ENCODE assay signal across 12 cellular contexts in the genomic region with DNA sequence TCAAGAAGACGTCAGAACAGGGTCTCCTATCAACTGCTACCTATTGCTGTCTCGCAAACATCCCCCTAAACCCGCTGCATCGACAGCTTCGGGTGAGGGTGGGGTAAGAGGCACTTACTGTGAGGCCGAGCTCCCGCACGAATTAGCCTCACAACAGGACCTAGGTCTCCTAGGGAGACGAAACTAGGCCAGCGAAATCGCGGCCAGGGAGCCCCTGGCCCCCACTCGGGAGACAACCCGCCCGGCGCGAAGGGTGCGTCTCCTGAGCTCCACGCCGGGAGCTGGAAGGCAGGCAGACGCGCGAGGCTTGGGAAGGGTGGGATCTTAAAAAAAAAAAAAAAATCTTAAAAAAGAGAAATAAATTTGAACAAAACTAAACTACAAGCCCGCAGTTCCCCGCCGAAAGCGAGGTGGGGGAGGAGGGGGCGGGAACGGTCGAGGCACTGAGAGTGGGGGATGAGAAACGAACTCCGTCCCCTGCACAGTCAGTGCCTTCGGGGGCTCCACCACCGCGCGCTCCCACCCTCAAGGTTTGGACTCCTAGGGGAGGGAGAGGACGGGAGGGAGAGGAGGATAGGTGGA. TPM values are rescaled to one million over a fixed set of nuclear protein-coding genes. Genes with fewer than 3 reads are reported as not detected.
DNase-seq lines count a peak whose midpoint lies in the region; ATAC-seq, FAIRE-seq and TF ChIP-seq lines count a peak whose summit lies in the region.
"Had no signal": no experiment of that assay in that cellular context is flagged by ENCODE, and none has a peak within 500 bp of the region (broad histone marks: within the 10 kb centered on the region; RNA-seq: fewer than 3 reads in every experiment).

No MANE protein-coding gene starts in this region.

- no peak overlapping the region for H3K27ac Mint-ChIP-seq in astrocyte (ENCODE audit: unreplicated experiment)
- no peak overlapping the region for H3K27ac Mint-ChIP-seq in activated CD8-positive, alpha-beta T cell treated with anti-CD3 and anti-CD28 coated beads, Interleukin-2, amount 10 ng/mL, durations not matched to agents 7 days and 5 days
- H3K27ac Mint-ChIP-seq: memory B cell, T-cell had no signal

- H3K79me2 ChIP-seq in ACC112 (ENCODE audit: control insufficient read depth, insufficient read depth, low read length, unreplicated experiment) (peaks cover 10% of the 10 kb centered on the region), astrocyte (ENCODE audit: insufficient read depth, low read length) (peaks cover 28% of the 10 kb centered on the region), parathyroid adenoma (no peaks in the 10 kb centered on the region)

- no peaks in the 10 kb centered on the region for H3K9me3 ChIP-seq in astrocyte (ENCODE audit: insufficient read depth, low read depth, low read length)
- H3K9me3 ChIP-seq in parathyroid adenoma (ENCODE audit: control insufficient read depth, low read length), result no peaks in the 10 kb centered on the region

- H3K9ac ChIP-seq in astrocyte (ENCODE audit: low read length) (peak overlapping the region; percentile 62), parathyroid adenoma (no peak overlapping the region)

- H3K4me3 Mint-ChIP-seq in astrocyte (ENCODE audit: unreplicated experiment), result peak overlapping the region; percentile 77
- H3K4me3 Mint-ChIP-seq in activated CD8-positive, alpha-beta T cell treated with anti-CD3 and anti-CD28 coated beads, Interleukin-2, amount 10 ng/mL, durations not matched to agents 7 days and 5 days, result no peak overlapping the region
- H3K4me3 Mint-ChIP-seq: memory B cell, T-cell had no signal

- no peaks in the 10 kb centered on the region for H4K20me1 ChIP-seq in astrocyte (ENCODE audit: insufficient read depth, low read length)

- H3K4me3 ChIP-seq in ACC112 (ENCODE audit: low read depth, low read length) (peak overlapping the region; percentile 77), astrocyte (ENCODE audit: insufficient read depth, low read depth, low read length) (peak overlapping the region; percentile 43), parathyroid adenoma (ENCODE audit: low read depth, low read length) (peak overlapping the region; percentile 26)

- DNase-seq in astrocyte (ENCODE audit: low read depth), result no peak
- DNase-seq in left ventricle myocardium superior, result peak; percentile 53
- no peak for DNase-seq in SIG-M5 treated with dmso at 0.1 percent for 504 hours (lab: John Stamatoyannopoulos, UW; ENCODE audit: unreplicated experiment)
- DNase-seq in activated CD8-positive, alpha-beta T cell treated with anti-CD3 and anti-CD28 coated beads, Interleukin-2, amount 10 ng/mL, durations not matched to agents 7 days and 5 days, result no peak
- no peak for DNase-seq in SHP77 treated with DMSO at 0.1 percent for 48 hours (lab: John Stamatoyannopoulos, UW)
- no peak for DNase-seq in ureter (ENCODE audit: low spot score)
- DNase-seq: activated naive CD4-positive, alpha-beta T cell treated with anti-CD3 and anti-CD28 coated beads, Interleukin-2, amount 50 U/mL, for 16 hours; T-cell had no signal

- H3K27ac ChIP-seq in ACC112 (ENCODE audit: low read depth, low read length) (peak overlapping the region; percentile 53; the same call in 1 of the 2 replicates), astrocyte (ENCODE audit: low read depth, low read length) (peak overlapping the region; percentile 21), parathyroid adenoma (no peak overlapping the region)

- H2AFZ ChIP-seq in ACC112 (ENCODE audit: low read length, unreplicated experiment), result peak overlapping the region; percentile 45
- H2AFZ ChIP-seq in astrocyte (ENCODE audit: low read depth, low read length), result peak overlapping the region; percentile 57
- H2AFZ ChIP-seq in parathyroid adenoma, result peak overlapping the region; percentile 33

- peak overlapping the region; percentile 80 for H3K4me2 ChIP-seq in astrocyte (ENCODE audit: low read length)
- no peak overlapping the region for H3K4me2 ChIP-seq in parathyroid adenoma (ENCODE audit: low read length)

- H3K4me1 ChIP-seq in ACC112 (ENCODE audit: control insufficient read depth, insufficient read depth, low read length, unreplicated experiment), result peaks cover 19% of the 10 kb centered on the region
- peaks cover 33% of the 10 kb centered on the region for H3K4me1 ChIP-seq in astrocyte (ENCODE audit: insufficient read depth, low read length)
- H3K4me1 ChIP-seq in parathyroid adenoma, result no peaks in the 10 kb centered on the region

- H3K36me3 ChIP-seq in ACC112 (ENCODE audit: insufficient read depth, low read length) (no peaks in the 10 kb centered on the region), astrocyte (ENCODE audit: insufficient read depth, low read length) (no peaks in the 10 kb centered on the region), parathyroid adenoma (ENCODE audit: control insufficient read depth, insufficient read depth, low read length) (no peaks in the 10 kb centered on the region)

- H3K27me3 Mint-ChIP-seq in astrocyte (ENCODE audit: low read depth, unreplicated experiment), result peaks cover 46% of the 10 kb centered on the region
- peaks cover 52% of the 10 kb centered on the region for H3K27me3 Mint-ChIP-seq in activated CD8-positive, alpha-beta T cell treated with anti-CD3 and anti-CD28 coated beads, Interleukin-2, amount 10 ng/mL, durations not matched to agents 7 days and 5 days (ENCODE audit: low read depth)

- CTCF ChIA-PET in activated CD8-positive, alpha-beta T cell treated with anti-CD3 and anti-CD28 coated beads, Interleukin-2, amount 10 ng/mL, durations not matched to agents 7 days and 5 days (lab: Charles Lee), result no interaction called here

- H3K9me3 Mint-ChIP-seq in astrocyte (ENCODE audit: unreplicated experiment), result no peaks in the 10 kb centered on the region
- H3K9me3 Mint-ChIP-seq in activated CD8-positive, alpha-beta T cell treated with anti-CD3 and anti-CD28 coated beads, Interleukin-2, amount 10 ng/mL, durations not matched to agents 7 days and 5 days (ENCODE audit: insufficient read depth), result no peaks in the 10 kb centered on the region
- H3K9me3 Mint-ChIP-seq: memory B cell, T-cell had no signal

- POLR2A ChIA-PET in activated CD8-positive, alpha-beta T cell treated with anti-CD3 and anti-CD28 coated beads, Interleukin-2, amount 10 ng/mL, durations not matched to agents 7 days and 5 days (lab: Charles Lee), result no interaction called here

- peaks cover 3% of the 10 kb centered on the region for H3K4me1 Mint-ChIP-seq in astrocyte (ENCODE audit: low read depth, unreplicated experiment)
- peaks cover 4% of the 10 kb centered on the region for H3K4me1 Mint-ChIP-seq in activated CD8-positive, alpha-beta T cell treated with anti-CD3 and anti-CD28 coated beads, Interleukin-2, amount 10 ng/mL, durations not matched to agents 7 days and 5 days (ENCODE audit: low read depth)

- intact Hi-C loops in left ventricle myocardium superior (cut with micrococcal nuclease), result loop anchor here (10.0 kb wide), 1 partner anchor 782 kb away; no protein-coding TSS in a partner anchor

- no peaks in the 10 kb centered on the region for H3K36me3 Mint-ChIP-seq in astrocyte (ENCODE audit: low read depth, unreplicated experiment)
- H3K36me3 Mint-ChIP-seq in activated CD8-positive, alpha-beta T cell treated with anti-CD3 and anti-CD28 coated beads, Interleukin-2, amount 10 ng/mL, durations not matched to agents 7 days and 5 days (ENCODE audit: low read depth), result peaks cover 8% of the 10 kb centered on the region
- H3K36me3 Mint-ChIP-seq: memory B cell, T-cell had no signal

- FAIRE-seq in astrocyte (lab: Jason Lieb, UNC), result no peak
- FAIRE-seq: GM18507 had no signal

- H3K27me3 ChIP-seq in ACC112 (ENCODE audit: insufficient read depth, low read length) (peaks cover 24% of the 10 kb centered on the region), astrocyte (ENCODE audit: insufficient read depth, low read length) (peaks cover 98% of the 10 kb centered on the region), parathyroid adenoma (ENCODE audit: control insufficient read depth, insufficient read depth, low read length) (peaks cover 19% of the 10 kb centered on the region)

- peak; percentile 13 for ATAC-seq in left ventricle myocardium superior
- no peak for ATAC-seq in activated CD8-positive, alpha-beta T cell treated with anti-CD3 and anti-CD28 coated beads, Interleukin-2, amount 10 ng/mL, durations not matched to agents 7 days and 5 days
- ATAC-seq: T-cell had no signal

- TF ChIP-seq CTCF in astrocyte (IDR thresholded peaks at IDR 0.05; ENCODE audit: insufficient read depth, low read depth, low read length), result no peak
- no peak for TF ChIP-seq CTCF in parathyroid adenoma (IDR thresholded peaks at IDR 0.05)

RNA-seq across cellular contexts. Expression of a gene that starts 33.0 kb away (rescaled TPM):
- total RNA-seq in astrocyte (8.8 and 9.4 TPM in 2 replicates), left ventricle myocardium superior (110 TPM), ureter (99.1 TPM)
- total RNA-seq in activated CD8-positive, alpha-beta T cell treated with anti-CD3 and anti-CD28 coated beads, Interleukin-2, amount 10 ng/mL, durations not matched to agents 7 days and 5 days, result not detected

Comparison
In these comparisons a context has a peak if more than half of its experiments do, and no peak if none do; other contexts are left out.
1. H3K4me3 ChIP-seq: peak in every context shown above with its lines; median percentile 77 in ACC112; 43 in astrocyte; 26 in parathyroid adenoma.